In the genomic region with DNA sequence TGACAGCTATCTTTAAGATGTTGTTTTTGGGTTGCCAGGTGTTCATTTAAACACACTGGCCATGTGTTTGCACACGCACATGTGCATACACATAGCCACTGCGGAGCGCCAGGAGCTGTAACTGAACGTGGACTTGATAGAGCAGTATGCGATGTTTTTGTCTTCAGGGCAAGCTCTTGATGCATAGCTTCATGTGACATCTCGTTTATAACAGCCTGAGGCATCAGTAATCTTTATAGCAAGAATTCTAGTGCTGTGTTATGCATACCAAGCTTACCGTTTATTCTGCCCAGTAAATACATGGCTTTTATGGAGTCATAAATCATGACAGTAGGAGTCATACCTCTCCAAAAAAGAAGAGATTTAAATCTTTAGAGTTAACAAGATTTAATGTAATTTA, we compare ENCODE assay signal across 17 cellular contexts.
"Had no signal": no experiment of that assay in that cellular context is flagged by ENCODE, and none has a peak within 500 bp of the region (broad histone marks: within the 10 kb centered on the region; RNA-seq: fewer than 3 reads in every experiment).

No MANE protein-coding gene starts in this region.

- H3K4me2 ChIP-seq: hepatocyte had no signal

- H3K9me3 Mint-ChIP-seq: activated CD4-positive, alpha-beta T cell treated with anti-CD3 and anti-CD28 coated beads, Interleukin-2, amount 10 ng/mL, durations not matched to agents 24 days and 14 days; activated CD8-positive, alpha-beta T cell treated with anti-CD3 and anti-CD28 coated beads for 36 hours; activated naive CD8-positive, alpha-beta T cell treated with anti-CD3 and anti-CD28 coated beads, Interleukin-2, amount 10 ng/mL, durations not matched to agents 7 days and 5 days; activated T-cell treated with anti-CD3 and anti-CD28 coated beads, Interleukin-2, amount 50 U/mL, for 24 hours; activated T-helper 2 cell treated with anti-CD3 and anti-CD28 coated beads, Interferon-gamma antibody, Interleukin-2, Interleukin-4, amounts not matched to agents 10 μg/mL and 5 μg/mL and 100 μg/mL, durations not matched to agents 14 hours and 24 hours and 36 hours; brain; naive thymus-derived CD8-positive, alpha-beta T cell; stimulated activated naive B cell treated with anti-CD40 and anti-IgM and Interleukin-4, amounts not matched to agents 10 μg/mL and 1 μg/mL and 100 μg/mL, for 72 hours; T-helper 2 cell treated with Interferon-gamma antibody and Interleukin-4, amounts not matched to agents 5 μg/mL and 100 μg/mL, for 36 hours had no signal

- H3K27ac Mint-ChIP-seq: activated CD4-positive, alpha-beta T cell treated with anti-CD3 and anti-CD28 coated beads, Interleukin-2, amount 10 ng/mL, durations not matched to agents 24 days and 14 days; activated CD8-positive, alpha-beta T cell treated with anti-CD3 and anti-CD28 coated beads for 36 hours; activated naive CD8-positive, alpha-beta T cell treated with anti-CD3 and anti-CD28 coated beads, Interleukin-2, amount 10 ng/mL, durations not matched to agents 7 days and 5 days; activated T-cell treated with anti-CD3 and anti-CD28 coated beads, Interleukin-2, amount 50 U/mL, for 24 hours; activated T-helper 2 cell treated with anti-CD3 and anti-CD28 coated beads, Interferon-gamma antibody, Interleukin-2, Interleukin-4, amounts not matched to agents 10 μg/mL and 5 μg/mL and 100 μg/mL, durations not matched to agents 14 hours and 24 hours and 36 hours; brain; naive thymus-derived CD8-positive, alpha-beta T cell; stimulated activated naive B cell treated with anti-CD40 and anti-IgM and Interleukin-4, amounts not matched to agents 10 μg/mL and 1 μg/mL and 100 μg/mL, for 72 hours; T-helper 2 cell treated with Interferon-gamma antibody and Interleukin-4, amounts not matched to agents 5 μg/mL and 100 μg/mL, for 36 hours had no signal

- H3K4me3 ChIP-seq: coronary artery, hepatocyte, pancreas had no signal

- H2AFZ ChIP-seq: hepatocyte had no signal

- DNase-seq: activated CD4-positive, alpha-beta T cell treated with anti-CD3 and anti-CD28 coated beads, Interleukin-2, amount 10 ng/mL, durations not matched to agents 24 days and 14 days; activated CD8-positive, alpha-beta T cell treated with anti-CD3 and anti-CD28 coated beads for 36 hours; activated naive CD4-positive, alpha-beta T cell treated with Interleukin-2 at 50 U/mL for 16 hours; activated naive CD8-positive, alpha-beta T cell treated with anti-CD3 and anti-CD28 coated beads, Interleukin-2, amount 10 ng/mL, durations not matched to agents 7 days and 5 days; activated T-cell treated with anti-CD3 and anti-CD28 coated beads, Interleukin-2, amount 50 U/mL, for 24 hours; central memory CD4-positive, alpha-beta T cell; left cardiac atrium; mesenchymal stem cell; naive thymus-derived CD8-positive, alpha-beta T cell; pancreas; stimulated activated naive B cell treated with anti-CD40 and anti-IgM and Interleukin-4, amounts not matched to agents 10 μg/mL and 1 μg/mL and 100 μg/mL, for 72 hours had no signal

- H3K36me3 ChIP-seq: pancreas had no signal

- H3K27me3 Mint-ChIP-seq: activated CD4-positive, alpha-beta T cell treated with anti-CD3 and anti-CD28 coated beads, Interleukin-2, amount 10 ng/mL, durations not matched to agents 24 days and 14 days; activated CD8-positive, alpha-beta T cell treated with anti-CD3 and anti-CD28 coated beads for 36 hours; activated naive CD8-positive, alpha-beta T cell treated with anti-CD3 and anti-CD28 coated beads, Interleukin-2, amount 10 ng/mL, durations not matched to agents 7 days and 5 days; activated T-cell treated with anti-CD3 and anti-CD28 coated beads, Interleukin-2, amount 50 U/mL, for 24 hours; brain; naive thymus-derived CD8-positive, alpha-beta T cell; stimulated activated naive B cell treated with anti-CD40 and anti-IgM and Interleukin-4, amounts not matched to agents 10 μg/mL and 1 μg/mL and 100 μg/mL, for 72 hours had no signal

- H3K9me3 ChIP-seq: pancreas had no signal

- H3K4me3 Mint-ChIP-seq: activated CD4-positive, alpha-beta T cell treated with anti-CD3 and anti-CD28 coated beads, Interleukin-2, amount 10 ng/mL, durations not matched to agents 24 days and 14 days; activated CD8-positive, alpha-beta T cell treated with anti-CD3 and anti-CD28 coated beads for 36 hours; activated naive CD8-positive, alpha-beta T cell treated with anti-CD3 and anti-CD28 coated beads, Interleukin-2, amount 10 ng/mL, durations not matched to agents 7 days and 5 days; activated T-cell treated with anti-CD3 and anti-CD28 coated beads, Interleukin-2, amount 50 U/mL, for 24 hours; brain; naive thymus-derived CD8-positive, alpha-beta T cell; stimulated activated naive B cell treated with anti-CD40 and anti-IgM and Interleukin-4, amounts not matched to agents 10 μg/mL and 1 μg/mL and 100 μg/mL, for 72 hours; T-helper 2 cell treated with Interferon-gamma antibody and Interleukin-4, amounts not matched to agents 5 μg/mL and 100 μg/mL, for 36 hours had no signal

- H3K27ac ChIP-seq: coronary artery, hepatocyte, pancreas had no signal

- H3K27me3 ChIP-seq: hepatocyte, pancreas had no signal

- ATAC-seq: activated CD8-positive, alpha-beta T cell treated with anti-CD3 and anti-CD28 coated beads for 36 hours; left cardiac atrium; naive thymus-derived CD8-positive, alpha-beta T cell; pancreas; sciatic nerve; stimulated activated naive B cell treated with anti-CD40 and anti-IgM and Interleukin-4, amounts not matched to agents 10 μg/mL and 1 μg/mL and 100 μg/mL, for 72 hours had no signal

- H3K4me1 ChIP-seq: pancreas had no signal
